Comparison of ENCODE assay signal across 17 cellular contexts in genomic region chr4:101218346-101218745, GRCh38.
DNase-seq lines count a peak whose midpoint lies in the region; ATAC-seq and TF ChIP-seq lines count a peak whose summit lies in the region.
"Had no signal": no experiment of that assay in that cellular context is flagged by ENCODE, and none has a peak within 500 bp of the region (broad histone marks: within the 10 kb centered on the region; RNA-seq: fewer than 3 reads in every experiment).

No MANE protein-coding gene starts in this region.

- H3K27ac ChIP-seq in brain microvascular endothelial cell (peak overlapping the region; percentile 70), smooth muscle cell (ENCODE audit: low read depth) (peak overlapping the region; percentile 31), lower lobe of right lung (no peak overlapping the region), ovary (no peak overlapping the region)
- H3K27ac ChIP-seq: Peyer's patch had no signal

- H3K9ac ChIP-seq in smooth muscle cell (ENCODE audit: low read depth), result no peak overlapping the region

- H3K27me3 ChIP-seq in brain microvascular endothelial cell (replicated peaks), result no peaks in the 10 kb centered on the region
- no peaks in the 10 kb centered on the region for H3K27me3 ChIP-seq in smooth muscle cell (ENCODE audit: low read depth)
- H3K27me3 ChIP-seq in lower lobe of right lung (ENCODE audit: low read depth), result no peaks in the 10 kb centered on the region
- H3K27me3 ChIP-seq in ovary, result no peaks in the 10 kb centered on the region
- H3K27me3 ChIP-seq: Peyer's patch had no signal

- H3K79me2 ChIP-seq in smooth muscle cell (ENCODE audit: low read depth), result peaks cover 93% of the 10 kb centered on the region

- in situ Hi-C loops in brain microvascular endothelial cell (cut with HindIII; ENCODE audit: low pct_ligation_motif_present, low sequenced_read_pairs), result no loop called here

- 93% methylated on average over 3 of the region's 3 CpGs for WGBS in smooth muscle cell (ENCODE audit: low lambda C conversion rate)
- WGBS in ovary, 3 donors, result 14 to 26% (median 18%) methylated on average over 3 of the region's 3 CpGs

- no peaks in the 10 kb centered on the region for H3K36me3 Mint-ChIP-seq in activated T-helper 1 cell treated with anti-CD3 and anti-CD28 coated beads, Interleukin-12 subunit alpha, Interleukin-12 subunit beta, Interleukin-2, Interleukin-4 antibody, amounts not matched to agents 30 ng/mL and 10 ng/mL and 1 ng/mL, durations not matched to agents 14 hours and 24 hours and 36 hours (ENCODE audit: low read depth)

- no peaks in the 10 kb centered on the region for H3K4me1 Mint-ChIP-seq in activated T-helper 1 cell treated with anti-CD3 and anti-CD28 coated beads, Interleukin-12 subunit alpha, Interleukin-12 subunit beta, Interleukin-2, Interleukin-4 antibody, amounts not matched to agents 30 ng/mL and 10 ng/mL and 1 ng/mL, durations not matched to agents 14 hours and 24 hours and 36 hours (ENCODE audit: low read depth)

- H3K4me3 ChIP-seq in brain microvascular endothelial cell (ENCODE audit: low read depth, low read length) (no peak overlapping the region), fibroblast of villous mesenchyme (ENCODE audit: low read depth, low read length) (no peak overlapping the region), smooth muscle cell (no peak overlapping the region), lower lobe of right lung (no peak overlapping the region), ovary (no peak overlapping the region)
- H3K4me3 ChIP-seq: Peyer's patch had no signal

- peak overlapping the region; percentile 8 for H3K4me2 ChIP-seq in smooth muscle cell

- no peak for TF ChIP-seq POLR2A in ovary (IDR thresholded peaks at IDR 0.05)
- TF ChIP-seq POLR2A in GM18505 (IDR thresholded peaks at IDR 0.05; ENCODE audit: borderline replicate concordance, extremely low read depth, insufficient read depth, insufficient read length), result no peak

- H3K27ac Mint-ChIP-seq in activated T-helper 1 cell treated with anti-CD3 and anti-CD28 coated beads, Interleukin-12 subunit alpha, Interleukin-12 subunit beta, Interleukin-2, Interleukin-4 antibody, amounts not matched to agents 30 ng/mL and 10 ng/mL and 1 ng/mL, durations not matched to agents 14 hours and 24 hours and 36 hours, result no peak overlapping the region
- H3K27ac Mint-ChIP-seq: B cell; CD4-positive, alpha-beta T cell had no signal

- no peaks in the 10 kb centered on the region for H3F3A ChIP-seq in smooth muscle cell (ENCODE audit: low read depth)

- no peaks in the 10 kb centered on the region for H3K9me3 ChIP-seq in smooth muscle cell (replicated peaks; ENCODE audit: low read depth)
- H3K9me3 ChIP-seq in lower lobe of right lung, result no peaks in the 10 kb centered on the region
- no peaks in the 10 kb centered on the region for H3K9me3 ChIP-seq in ovary
- H3K9me3 ChIP-seq: Peyer's patch had no signal

- H3K27me3 Mint-ChIP-seq in activated T-helper 1 cell treated with anti-CD3 and anti-CD28 coated beads, Interleukin-12 subunit alpha, Interleukin-12 subunit beta, Interleukin-2, Interleukin-4 antibody, amounts not matched to agents 30 ng/mL and 10 ng/mL and 1 ng/mL, durations not matched to agents 14 hours and 24 hours and 36 hours (ENCODE audit: insufficient read depth), result peaks cover 6% of the 10 kb centered on the region
- H3K27me3 Mint-ChIP-seq: B cell; CD4-positive, alpha-beta T cell had no signal

- H3K4me1 ChIP-seq in smooth muscle cell (ENCODE audit: low read depth) (peaks cover 8% of the 10 kb centered on the region), lower lobe of right lung (peaks cover 21% of the 10 kb centered on the region), ovary (ENCODE audit: insufficient read depth) (peaks cover 3% of the 10 kb centered on the region)

- H3K36me3 ChIP-seq in brain microvascular endothelial cell (replicated peaks), result no peaks in the 10 kb centered on the region
- no peaks in the 10 kb centered on the region for H3K36me3 ChIP-seq in smooth muscle cell (ENCODE audit: low read depth)
- no peaks in the 10 kb centered on the region for H3K36me3 ChIP-seq in lower lobe of right lung
- no peaks in the 10 kb centered on the region for H3K36me3 ChIP-seq in ovary
- H3K36me3 ChIP-seq: Peyer's patch had no signal

- DNase-seq in GM03348 (ENCODE audit: low spot score) (peak; percentile 4), brain microvascular endothelial cell (no peak), fibroblast of villous mesenchyme (ENCODE audit: low read depth) (peak; percentile 56), smooth muscle cell (lab: John Stamatoyannopoulos, UW; ENCODE audit: unreplicated experiment) (no peak), lower lobe of right lung (no peak), ovary (no peak)
- no peak for DNase-seq in activated T-helper 1 cell treated with anti-CD3 and anti-CD28 coated beads, Interleukin-12 subunit alpha, Interleukin-12 subunit beta, Interleukin-2, Interleukin-4 antibody, amounts not matched to agents 30 ng/mL and 10 ng/mL and 1 ng/mL, durations not matched to agents 14 hours and 24 hours and 36 hours (ENCODE audit: low spot score)
- DNase-seq: CD4-positive, alpha-beta T cell; DND-41; H9; Karpas-422; NCI-H2029 treated with DMSO at 0.1 percent for 48 hours; NCI-H524; SIG-M5 had no signal

- no peak overlapping the region for H2AFZ ChIP-seq in smooth muscle cell (ENCODE audit: low read depth)

- intact Hi-C loops in activated T-helper 1 cell treated with anti-CD3 and anti-CD28 coated beads, Interleukin-12 subunit alpha, Interleukin-12 subunit beta, Interleukin-2, Interleukin-4 antibody, amounts not matched to agents 30 ng/mL and 10 ng/mL and 1 ng/mL, durations not matched to agents 14 hours and 24 hours and 36 hours (cut with micrococcal nuclease), result no loop called here
- intact Hi-C loops in lower lobe of right lung (cut with DNase I), result no loop called here
- intact Hi-C loops in ovary (cut with DNase I), result no loop called here

- H4K20me1 ChIP-seq in smooth muscle cell (ENCODE audit: low read depth), result peaks cover 92% of the 10 kb centered on the region

- H3K4me3 Mint-ChIP-seq in activated T-helper 1 cell treated with anti-CD3 and anti-CD28 coated beads, Interleukin-12 subunit alpha, Interleukin-12 subunit beta, Interleukin-2, Interleukin-4 antibody, amounts not matched to agents 30 ng/mL and 10 ng/mL and 1 ng/mL, durations not matched to agents 14 hours and 24 hours and 36 hours, result no peak overlapping the region
- H3K4me3 Mint-ChIP-seq: B cell; CD4-positive, alpha-beta T cell; H9 had no signal

- TF ChIP-seq EP300 in ovary (IDR thresholded peaks at IDR 0.05), result no peak

- no peaks in the 10 kb centered on the region for H3K9me3 Mint-ChIP-seq in activated T-helper 1 cell treated with anti-CD3 and anti-CD28 coated beads, Interleukin-12 subunit alpha, Interleukin-12 subunit beta, Interleukin-2, Interleukin-4 antibody, amounts not matched to agents 30 ng/mL and 10 ng/mL and 1 ng/mL, durations not matched to agents 14 hours and 24 hours and 36 hours
- H3K9me3 Mint-ChIP-seq: H9 had no signal

- no peak for ATAC-seq in lower lobe of right lung
- no peak for ATAC-seq in GM18505 (IDR thresholded peaks at IDR 0.05; ENCODE audit: unreplicated experiment)

- TF ChIP-seq CTCF in brain microvascular endothelial cell (IDR thresholded peaks at IDR 0.05; ENCODE audit: low read depth, low read length, missing control alignments), result no peak
- TF ChIP-seq CTCF in fibroblast of villous mesenchyme (IDR thresholded peaks at IDR 0.05; ENCODE audit: insufficient read depth, low read depth, low read length), result no peak
- TF ChIP-seq CTCF in smooth muscle cell (IDR thresholded peaks at IDR 0.05; ENCODE audit: borderline replicate concordance, insufficient read depth, poor library complexity, severe bottlenecking), result no peak
- no peak for TF ChIP-seq CTCF in lower lobe of right lung (IDR thresholded peaks at IDR 0.05)
- no peak for TF ChIP-seq CTCF in ovary (IDR thresholded peaks at IDR 0.05)

Comparison
In these comparisons a context has a peak if more than half of its experiments do, and no peak if none do; other contexts are left out.
1. DNase-seq: peak in GM03348 (single experiment) and fibroblast of villous mesenchyme (single experiment); none in brain microvascular endothelial cell (single experiment), smooth muscle cell (single experiment), activated T-helper 1 cell treated with anti-CD3 and anti-CD28 coated beads, Interleukin-12 subunit alpha, Interleukin-12 subunit beta, Interleukin-2, Interleukin-4 antibody, amounts not matched to agents 30 ng/mL and 10 ng/mL and 1 ng/mL, durations not matched to agents 14 hours and 24 hours and 36 hours (single experiment), lower lobe of right lung (single experiment) and ovary (0 of 5).
2. H3K27ac ChIP-seq: peak in brain microvascular endothelial cell (single experiment) and smooth muscle cell (single experiment); none in lower lobe of right lung (single experiment) and ovary (0 of 2).